13 cellular contexts compared by ENCODE assay signal in the genomic region with DNA sequence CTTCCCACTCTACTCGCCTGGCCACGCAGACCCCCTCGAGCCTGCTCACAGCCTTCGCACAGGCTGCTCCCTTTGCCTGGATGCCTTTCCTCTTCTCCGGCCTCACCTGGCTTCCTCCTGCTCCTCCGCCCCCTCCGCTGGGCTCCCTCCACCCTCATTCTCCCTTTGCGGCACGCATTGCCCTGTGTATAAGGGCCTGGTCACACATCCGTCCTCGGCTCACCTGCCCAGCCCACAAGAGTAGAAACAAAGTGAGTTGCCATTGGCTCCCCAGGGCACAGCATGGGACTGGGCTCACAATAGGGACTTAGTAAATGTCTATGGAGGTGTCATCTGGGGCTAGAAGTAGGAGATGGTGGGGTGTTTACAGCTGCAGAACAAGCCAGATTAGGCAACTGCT. TPM values are rescaled to one million over a fixed set of nuclear protein-coding genes. Genes with fewer than 3 reads are reported as not detected.
DNase-seq lines count a peak whose midpoint lies in the region; ATAC-seq and TF ChIP-seq lines count a peak whose summit lies in the region.
"Had no signal": no experiment of that assay in that cellular context is flagged by ENCODE, and none has a peak within 500 bp of the region (broad histone marks: within the 10 kb centered on the region; RNA-seq: fewer than 3 reads in every experiment).

No MANE protein-coding gene starts in this region.

- H3K4me3 ChIP-seq in BLaER1 treated with 17β-estradiol and CSF1 and Interleukin-3, amounts not matched to agents 10 nM and 100 nM: peak overlapping the region in 9 of 10 experiments; percentile 11 to 98 (median 85); a peak in 13 of 20 replicates
- H3K4me3 ChIP-seq in NB4 (ENCODE audit: low read depth, low read length): peak overlapping the region; percentile 70
- H3K4me3 ChIP-seq in esophagus squamous epithelium: peak overlapping the region in 3 of 4 donors; percentile 49 to 66 (median 65)
- no peak overlapping the region for H3K4me3 ChIP-seq in parathyroid adenoma (ENCODE audit: low read depth, low read length)
- H3K4me3 ChIP-seq in mucosa of descending colon: no peak overlapping the region
- H3K4me3 ChIP-seq: SK-N-MC had no signal

- H3K4me2 ChIP-seq in BLaER1 treated with 17β-estradiol and CSF1 and Interleukin-3, amounts not matched to agents 10 nM and 100 nM: peak overlapping the region; percentile 92 to 100 (median 99)
- H3K4me2 ChIP-seq in parathyroid adenoma (ENCODE audit: low read length): peak overlapping the region; percentile 21

- TF ChIP-seq CTCF in NB4 (IDR thresholded peaks at IDR 0.05; ENCODE audit: low read depth, low read length): no peak
- TF ChIP-seq CTCF in esophagus squamous epithelium (IDR thresholded peaks at IDR 0.05): no peak
- TF ChIP-seq CTCF in parathyroid adenoma (IDR thresholded peaks at IDR 0.05): no peak
- TF ChIP-seq CTCF in mucosa of descending colon (IDR thresholded peaks at IDR 0.05): no peak

- peaks cover 0 to 61% (median 14%) of the 10 kb centered on the region in 11 experiments; a peak in 14 of 22 replicates for H3K36me3 ChIP-seq in BLaER1 treated with 17β-estradiol and CSF1 and Interleukin-3, amounts not matched to agents 10 nM and 100 nM
- H3K36me3 ChIP-seq in esophagus squamous epithelium: no peaks in the 10 kb centered on the region
- no peaks in the 10 kb centered on the region for H3K36me3 ChIP-seq in parathyroid adenoma (ENCODE audit: control insufficient read depth, insufficient read depth, low read length)
- no peaks in the 10 kb centered on the region for H3K36me3 ChIP-seq in mucosa of descending colon (ENCODE audit: low read depth)

- peak overlapping the region; percentile 80 to 95 (median 87); a peak in 20 of 22 replicates for H3K9ac ChIP-seq in BLaER1 treated with 17β-estradiol and CSF1 and Interleukin-3, amounts not matched to agents 10 nM and 100 nM
- H3K9ac ChIP-seq in parathyroid adenoma: no peak overlapping the region

- no peak overlapping the region for H2AFZ ChIP-seq in parathyroid adenoma

- 85 to 88% methylated on average over 7 to 8 of the region's 11 CpGs for WGBS in esophagus squamous epithelium, 2 donors

- ATAC-seq in mucosa of descending colon: no peak
- no peak for ATAC-seq in HG03354 (IDR thresholded peaks at IDR 0.05; ENCODE audit: poor library complexity, severe bottlenecking, unreplicated experiment)

- H3K9me3 ChIP-seq in BLaER1 treated with 17β-estradiol and CSF1 and Interleukin-3, amounts not matched to agents 10 nM and 100 nM (replicated peaks in 1 of 11): no peaks in the 10 kb centered on the region
- H3K9me3 ChIP-seq in esophagus squamous epithelium: no peaks in the 10 kb centered on the region
- no peaks in the 10 kb centered on the region for H3K9me3 ChIP-seq in parathyroid adenoma (ENCODE audit: control insufficient read depth, low read length)
- no peaks in the 10 kb centered on the region for H3K9me3 ChIP-seq in mucosa of descending colon

- peak overlapping the region in 7 of 11 experiments; percentile 12 to 100 (median 96); a peak in 11 of 22 replicates for H3K27ac ChIP-seq in BLaER1 treated with 17β-estradiol and CSF1 and Interleukin-3, amounts not matched to agents 10 nM and 100 nM
- H3K27ac ChIP-seq in esophagus squamous epithelium: peak overlapping the region in 3 of 4 donors; percentile 77 to 94 (median 92)
- peak overlapping the region; percentile 36 for H3K27ac ChIP-seq in parathyroid adenoma
- H3K27ac ChIP-seq: SK-N-MC had no signal

- peaks cover 45 to 90% (median 87%) of the 10 kb centered on the region in 11 experiments for H4K20me1 ChIP-seq in BLaER1 treated with 17β-estradiol and CSF1 and Interleukin-3, amounts not matched to agents 10 nM and 100 nM

- DNase-seq in NB4 (ENCODE audit: low read depth) (no peak), esophagus squamous epithelium (lab: John Stamatoyannopoulos, UW) (no peak), mucosa of descending colon (no peak), NCI-H226 (no peak)
- DNase-seq in stimulated activated CD4-positive, alpha-beta T cell treated with anti-CD3 and anti-CD28 coated beads, Interleukin-4, amount 100 ng/mL, for 1 hour: no peak
- DNase-seq: activated B cell treated with CpG ODN at 0.5 μM for 24 hours, amniotic stem cell, NCI-H1048 had no signal

- intact Hi-C loops in esophagus squamous epithelium (cut with DNase I): loop anchor here (10.0 kb wide), 1 partner anchor 118 kb away; no protein-coding TSS in a partner anchor
- intact Hi-C loops in mucosa of descending colon (cut with DNase I, micrococcal nuclease): no loop called here

- no peaks in the 10 kb centered on the region for H3K27me3 ChIP-seq in BLaER1 treated with 17β-estradiol and CSF1 and Interleukin-3, amounts not matched to agents 10 nM and 100 nM
- H3K27me3 ChIP-seq in esophagus squamous epithelium: peaks cover 0 to 25% (median 4%) of the 10 kb centered on the region in 4 donors
- no peaks in the 10 kb centered on the region for H3K27me3 ChIP-seq in parathyroid adenoma (ENCODE audit: control insufficient read depth, insufficient read depth, low read length)

- TF ChIP-seq POLR2A in NB4 (IDR thresholded peaks at IDR 0.05; ENCODE audit: extremely low read depth, insufficient read length) (no peak), esophagus squamous epithelium (IDR thresholded peaks at IDR 0.05) (no peak)

- H3K79me2 ChIP-seq in parathyroid adenoma: peaks cover 2% of the 10 kb centered on the region

- peaks cover 58 to 84% (median 79%) of the 10 kb centered on the region in 10 experiments for H3K4me1 ChIP-seq in BLaER1 treated with 17β-estradiol and CSF1 and Interleukin-3, amounts not matched to agents 10 nM and 100 nM
- H3K4me1 ChIP-seq in esophagus squamous epithelium: peaks cover 38 to 95% (median 50%) of the 10 kb centered on the region in 3 donors
- peaks cover 2% of the 10 kb centered on the region for H3K4me1 ChIP-seq in parathyroid adenoma
- peaks cover 10% of the 10 kb centered on the region for H3K4me1 ChIP-seq in mucosa of descending colon (ENCODE audit: low read depth)

RNA-seq across cellular contexts. Expression of a gene that starts 4.2 kb away (rescaled TPM):
- 10 to 100 TPM in 3 of 4 donors, 1 to 10 TPM in 1; 4.5 to 66.0 (median 24.4) TPM for total RNA-seq in esophagus squamous epithelium
- 10 to 100 TPM; 26.8 to 57.1 (median 48.1) TPM for total RNA-seq in mucosa of descending colon

RNA-seq across cellular contexts. Expression of a gene that starts 59.3 kb away (rescaled TPM):
- not detected for total RNA-seq in esophagus squamous epithelium
- total RNA-seq in mucosa of descending colon: not detected
- total RNA-seq: activated B cell treated with CpG ODN at 0.5 μM for 24 hours, mucosa of gallbladder had no signal

Comparison
In these comparisons a context has a peak if more than half of its experiments do, and no peak if none do; other contexts are left out.
1. H3K27ac ChIP-seq: peak in every context shown above with its lines; median percentile 96 in BLaER1 treated with 17β-estradiol and CSF1 and Interleukin-3, amounts not matched to agents 10 nM and 100 nM; 92 in esophagus squamous epithelium; 36 in parathyroid adenoma.
2. H3K4me3 ChIP-seq: peak in BLaER1 treated with 17β-estradiol and CSF1 and Interleukin-3, amounts not matched to agents 10 nM and 100 nM (9 of 10), NB4 (single experiment) and esophagus squamous epithelium (3 of 4); none in parathyroid adenoma (single experiment) and mucosa of descending colon (single experiment).